ENCODE assay signal across 11 cellular contexts in genomic region chr1:94864821-94865220, GRCh38. TPM values are rescaled to one million over a fixed set of nuclear protein-coding genes. Genes with fewer than 3 reads are reported as not detected.
DNase-seq lines count a peak whose midpoint lies in the region; ATAC-seq and TF ChIP-seq lines count a peak whose summit lies in the region.
"Had no signal": no experiment of that assay in that cellular context is flagged by ENCODE, and none has a peak within 500 bp of the region (broad histone marks: within the 10 kb centered on the region; RNA-seq: fewer than 3 reads in every experiment).

No MANE protein-coding gene starts in this region.

- WGBS in upper lobe of left lung, 2 donors, result 54 to 60% methylated on average over 9 of the region's 9 CpGs

- no peak for DNase-seq in RWPE2 (ENCODE audit: low spot score)
- DNase-seq in upper lobe of left lung, result no peak
- DNase-seq in cerebellar nuclear complex (lab: John Stamatoyannopoulos, UW), result no peak
- no peak for DNase-seq in medulla oblongata (ENCODE audit: extremely low spot score)
- DNase-seq: activated gamma-delta T cell treated with Interleukin-2 at 50 U/mL for 16 hours, GF-D8, NCI-H1092 treated with DMSO at 0.1 percent for 48 hours, WERI-Rb-1 had no signal

- H3K36me3 ChIP-seq in RWPE2 (ENCODE audit: low read depth) (no peaks in the 10 kb centered on the region), muscle layer of duodenum (ENCODE audit: control insufficient read depth in 1 of 2, insufficient read depth in 2 of 2, low read length in 2 of 2) (peaks cover 0 to 3% of the 10 kb centered on the region in 2 donors), upper lobe of left lung (no peaks in the 10 kb centered on the region)
- H3K36me3 ChIP-seq: WERI-Rb-1 had no signal

- peaks cover 37% of the 10 kb centered on the region for H3K4me1 ChIP-seq in RWPE2 (ENCODE audit: insufficient read depth, poor library complexity, severe bottlenecking)
- peaks cover 16 to 24% of the 10 kb centered on the region in 2 donors for H3K4me1 ChIP-seq in muscle layer of duodenum (ENCODE audit: control insufficient read depth in 1 of 2, insufficient read depth in 2 of 2, low read length in 2 of 2)
- H3K4me1 ChIP-seq in upper lobe of left lung, result peaks cover 23 to 32% (median 29%) of the 10 kb centered on the region in 4 donors

- TF ChIP-seq POLR2A in upper lobe of left lung (IDR thresholded peaks at IDR 0.05), result no peak

- H3K4me3 ChIP-seq in RWPE2 (ENCODE audit: severe bottlenecking) (no peak overlapping the region), muscle layer of duodenum (ENCODE audit: low read depth in 1 of 2, low read length in 2 of 2) (peak overlapping the region; percentile 1 to 13), upper lobe of left lung (no peak overlapping the region)

- ATAC-seq in RWPE2 (ENCODE audit: low read depth) (no peak), esophagus mucosa (peak; percentile 40), upper lobe of left lung (ENCODE audit: low FRiP score in 2 of 2) (no peak)
- no peak for ATAC-seq in activated CD4-positive, CD25-positive, alpha-beta regulatory T cell treated with anti-CD3 and anti-CD28 coated beads, Interleukin-2, amount 50 U/mL, for 24 hours

- H3K9me3 ChIP-seq in RWPE2 (ENCODE audit: severe bottlenecking), result no peaks in the 10 kb centered on the region
- no peaks in the 10 kb centered on the region for H3K9me3 ChIP-seq in muscle layer of duodenum (ENCODE audit: control insufficient read depth in 1 of 2, low read length in 2 of 2)
- H3K9me3 ChIP-seq in upper lobe of left lung, result no peaks in the 10 kb centered on the region

- TF ChIP-seq EP300 in upper lobe of left lung (IDR thresholded peaks at IDR 0.05), result peak in 1 of 4 donors; percentile 18

- no peaks in the 10 kb centered on the region for H3K27me3 ChIP-seq in RWPE2 (ENCODE audit: insufficient read depth, poor library complexity, severe bottlenecking)
- no peaks in the 10 kb centered on the region for H3K27me3 ChIP-seq in muscle layer of duodenum (ENCODE audit: low read depth, low read length)
- H3K27me3 ChIP-seq in upper lobe of left lung, result no peaks in the 10 kb centered on the region

- H3K27ac ChIP-seq in RWPE2 (ENCODE audit: poor library complexity, severe bottlenecking) (peak overlapping the region; percentile 93), muscle layer of duodenum (ENCODE audit: low read length) (peak overlapping the region; percentile 98), upper lobe of left lung (peak overlapping the region; percentile 78 to 83 (median 82))
- H3K27ac ChIP-seq: WERI-Rb-1 had no signal

- TF ChIP-seq CTCF in RWPE2 (IDR thresholded peaks at IDR 0.05; ENCODE audit: poor library complexity, severe bottlenecking) (no peak), upper lobe of left lung (IDR thresholded peaks at IDR 0.05) (no peak)

RNA-seq across cellular contexts. Expression of gene SLC44A3, which starts 44.7 kb away (rescaled TPM):
- total RNA-seq in esophagus mucosa (10.1 TPM), upper lobe of left lung (10 to 100 TPM in 5 of 6 donors, 1 to 10 TPM in 1; 6.3 to 24.2 (median 17.8) TPM)

Comparison
In these comparisons a context has a peak if more than half of its experiments do, and no peak if none do; other contexts are left out.
1. H3K4me3 ChIP-seq: peak in muscle layer of duodenum (2 of 2); none in RWPE2 (single experiment) and upper lobe of left lung (0 of 4).
2. Peak in every context shown above with its lines, with median percentiles within 50 percentile points of each other: H3K27ac ChIP-seq.